ENCODE assay signal across 19 cellular contexts in the genomic region with DNA sequence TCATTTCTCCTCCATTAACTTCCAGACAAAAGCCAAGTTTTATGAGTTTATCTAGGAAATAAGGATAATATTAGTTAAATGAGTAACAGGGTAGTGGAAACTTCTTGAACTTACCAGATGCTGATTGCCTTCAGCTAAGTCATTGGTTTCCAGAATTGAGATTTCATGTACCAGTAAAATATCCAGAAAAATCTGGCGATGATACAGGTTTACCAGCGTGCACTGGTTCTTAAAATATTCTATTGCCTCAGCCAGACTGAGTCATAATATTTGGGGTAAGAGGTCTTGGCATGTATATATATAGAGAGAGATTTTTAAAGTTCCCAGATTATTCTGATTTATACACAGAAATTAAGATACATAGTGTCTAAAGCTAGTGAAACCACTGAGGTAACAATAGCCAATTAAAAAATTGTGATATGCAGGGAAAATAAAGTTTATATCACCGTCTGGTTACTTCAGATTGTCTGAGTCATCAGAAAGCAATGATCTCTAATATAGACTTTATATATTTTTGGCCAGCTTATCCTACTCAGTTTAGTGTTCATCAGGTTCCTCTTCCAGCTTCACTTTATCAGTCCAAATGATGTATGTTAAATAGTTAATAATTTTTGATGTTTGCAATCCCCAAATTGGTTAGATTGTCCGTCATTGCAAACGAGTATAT. TPM values are rescaled to one million over a fixed set of nuclear protein-coding genes. Genes with fewer than 3 reads are reported as not detected.
DNase-seq lines count a peak whose midpoint lies in the region; ATAC-seq, FAIRE-seq and TF ChIP-seq lines count a peak whose summit lies in the region.
"Had no signal": no experiment of that assay in that cellular context is flagged by ENCODE, and none has a peak within 500 bp of the region (broad histone marks: within the 10 kb centered on the region; RNA-seq: fewer than 3 reads in every experiment).

No MANE protein-coding gene starts in this region.

- peaks cover 3 to 6% of the 10 kb centered on the region in 2 experiments; a peak in 3 of 5 replicates for H3K36me3 ChIP-seq in HepG2 (replicated peaks in 1 of 2; ENCODE audit: control insufficient read depth in 1 of 2, insufficient read depth in 2 of 2, low read length in 2 of 2)
- H3K36me3 ChIP-seq in right lobe of liver: no peaks in the 10 kb centered on the region

- H3K9me3 ChIP-seq in HepG2 (ENCODE audit: low read length): no peaks in the 10 kb centered on the region
- no peaks in the 10 kb centered on the region for H3K9me3 ChIP-seq in right lobe of liver
- H3K9me3 ChIP-seq: BLaER1 had no signal

- no peak overlapping the region for H2AFZ ChIP-seq in HepG2 (ENCODE audit: low read length)
- H2AFZ ChIP-seq: GM23338 had no signal

- no peaks in the 10 kb centered on the region for H3K79me2 ChIP-seq in HepG2 (ENCODE audit: insufficient read depth, low read length)

- TF ChIP-seq RAD21 in HepG2 (CRISPR knock-in tag; IDR thresholded peaks at IDR 0.05): no peak

- H3K27me3 ChIP-seq in HepG2 (ENCODE audit: control insufficient read depth in 1 of 2, insufficient read depth in 2 of 2, low read length in 2 of 2): no peaks in the 10 kb centered on the region
- H3K27me3 ChIP-seq in right lobe of liver: no peaks in the 10 kb centered on the region
- H3K27me3 ChIP-seq: BLaER1 had no signal

- no peak for FAIRE-seq in HepG2 (lab: Jason Lieb, UNC)

- no peak overlapping the region for H3K4me2 ChIP-seq in HepG2 (ENCODE audit: low read depth, low read length)
- H3K4me2 ChIP-seq: BLaER1, GM23338, KMS-11 had no signal

- no peak overlapping the region for H3K9ac ChIP-seq in HepG2 (ENCODE audit: insufficient read depth, low read depth, low read length)
- H3K9ac ChIP-seq: BLaER1, KMS-11 had no signal

- CTCF ChIA-PET in HepG2 (lab: Yijun Ruan, JAX; ENCODE audit: low intra/inter-chr PET ratio, low total read pairs): no interaction called here

- no TSS peak for BruUV-seq in HepG2 (replicated peaks; lab: Mats Ljungman, UMichigan)

- ATAC-seq in HepG2 (no peak), right lobe of liver (no peak)
- ATAC-seq: GM23338, SK-N-SH treated with all-trans-retinoic acid at 6 μM for 48 hours had no signal

- intact Hi-C loops in HepG2 (cut with micrococcal nuclease; ENCODE audit: unreplicated experiment): no loop called here
- intact Hi-C loops in right lobe of liver (cut with DNase I): no loop called here

- no peak for TF ChIP-seq EP300 in HepG2 (IDR thresholded peaks at IDR 0.05; ENCODE audit: low read depth in 2 of 2, low read length in 2 of 2)
- no peak for TF ChIP-seq EP300 in HepG2 (CRISPR knock-in tag; IDR thresholded peaks at IDR 0.05; ENCODE audit: borderline replicate concordance)

- POLR2A ChIA-PET in HepG2 (lab: Yijun Ruan, JAX): no interaction called here

- no peaks in the 10 kb centered on the region for H4K20me1 ChIP-seq in HepG2 (ENCODE audit: insufficient read depth, low read length)
- H4K20me1 ChIP-seq: BLaER1 had no signal

- no peak overlapping the region for H3K4me3 ChIP-seq in HepG2 (replicated peaks in 1 of 3; ENCODE audit: insufficient read depth in 1 of 3, low read depth in 2 of 3, low read length in 3 of 3)
- H3K4me3 ChIP-seq in right lobe of liver: no peak overlapping the region
- no peak overlapping the region for H3K4me3 ChIP-seq in astrocyte of the spinal cord (ENCODE audit: low read depth, low read length)
- H3K4me3 ChIP-seq in fibroblast of mammary gland (ENCODE audit: control insufficient read depth, low read depth, low read length): no peak overlapping the region
- H3K4me3 ChIP-seq: BLaER1, GM23338 had no signal

- DNase-seq in HepG2 (ENCODE audit: low spot score): no peak
- DNase-seq in right lobe of liver: no peak
- DNase-seq in astrocyte of the spinal cord (ENCODE audit: low read depth, low spot score): peak; percentile 22
- peak; percentile 75 for DNase-seq in fibroblast of mammary gland (ENCODE audit: low read depth)
- peak; percentile 17 for DNase-seq in stromal cell of bone marrow (ENCODE audit: low read depth)
- no peak for DNase-seq in amygdala (lab: John Stamatoyannopoulos, UW)
- DNase-seq in UCSD-AML1 (lab: John Stamatoyannopoulos, UW; ENCODE audit: unreplicated experiment): no peak
- no peak for DNase-seq in activated CD4-positive, alpha-beta T cell treated with anti-CD3 and anti-CD28 coated beads, Interleukin-2, amount 50 U/mL, for 1 hour
- DNase-seq: 8988T; CD4-positive, alpha-beta memory T cell; NCI-H1417; NCI-H187; NCI-H226; RPMI8226; SIG-M5 had no signal

- TF ChIP-seq CTCF in HepG2 (CRISPR knock-in tag; IDR thresholded peaks at IDR 0.05) (no peak), right lobe of liver (IDR thresholded peaks at IDR 0.05) (no peak), astrocyte of the spinal cord (IDR thresholded peaks at IDR 0.05; ENCODE audit: low read depth, low read length) (no peak), fibroblast of mammary gland (conservative IDR thresholded peaks at IDR 0.05; ENCODE audit: control insufficient read depth, insufficient read depth, low read depth, low read length) (no peak)

- 96% methylated on average over 5 of the region's 5 CpGs for WGBS in HepG2 (ENCODE audit: low lambda C conversion rate)
- WGBS in right lobe of liver (ENCODE audit: insufficient coverage, low coverage, low lambda C conversion rate, missing lambda C conversion rate): 92% methylated on average over 5 of the region's 5 CpGs

- in situ Hi-C loops in HepG2 (cut with HindIII; ENCODE audit: extremely low pct_ligation_motif_present, low pct_unique_long_range_greater_than_20kb) (no loop called here), astrocyte of the spinal cord (cut with HindIII; ENCODE audit: low sequenced_read_pairs) (no loop called here)

- peaks cover 11% of the 10 kb centered on the region; the same call in 1 of the 2 replicates for H3K4me1 ChIP-seq in HepG2 (ENCODE audit: insufficient read depth, low read length)
- peaks cover 0 to 15% (median 0%) of the 10 kb centered on the region in 4 donors for H3K4me1 ChIP-seq in right lobe of liver
- H3K4me1 ChIP-seq: BLaER1 had no signal

- TF ChIP-seq POLR2A in HepG2 (IDR thresholded peaks at IDR 0.05; ENCODE audit: insufficient read depth in 1 of 2, low read depth in 2 of 2, low read length in 2 of 2): no peak
- no peak for TF ChIP-seq POLR2A in right lobe of liver (IDR thresholded peaks at IDR 0.05)

- H3K27ac ChIP-seq in HepG2 (ENCODE audit: extremely low read length, insufficient read depth, low read length): no peak overlapping the region
- no peak overlapping the region for H3K27ac ChIP-seq in right lobe of liver
- H3K27ac ChIP-seq: BLaER1, KMS-11 had no signal

TF ChIP-seq in HepG2, 621 proteins besides CTCF, POLR2A, EP300 and RAD21 (continues in another document):
- TF ChIP-seq, protein P1, sequence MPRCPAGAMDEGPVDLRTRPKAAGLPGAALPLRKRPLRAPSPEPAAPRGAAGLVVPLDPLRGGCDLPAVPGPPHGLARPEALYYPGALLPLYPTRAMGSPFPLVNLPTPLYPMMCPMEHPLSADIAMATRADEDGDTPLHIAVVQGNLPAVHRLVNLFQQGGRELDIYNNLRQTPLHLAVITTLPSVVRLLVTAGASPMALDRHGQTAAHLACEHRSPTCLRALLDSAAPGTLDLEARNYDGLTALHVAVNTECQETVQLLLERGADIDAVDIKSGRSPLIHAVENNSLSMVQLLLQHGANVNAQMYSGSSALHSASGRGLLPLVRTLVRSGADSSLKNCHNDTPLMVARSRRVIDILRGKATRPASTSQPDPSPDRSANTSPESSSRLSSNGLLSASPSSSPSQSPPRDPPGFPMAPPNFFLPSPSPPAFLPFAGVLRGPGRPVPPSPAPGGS (CRISPR knock-in tag; IDR thresholded peaks at IDR 0.05): no peak
- TF ChIP-seq, protein P2, sequence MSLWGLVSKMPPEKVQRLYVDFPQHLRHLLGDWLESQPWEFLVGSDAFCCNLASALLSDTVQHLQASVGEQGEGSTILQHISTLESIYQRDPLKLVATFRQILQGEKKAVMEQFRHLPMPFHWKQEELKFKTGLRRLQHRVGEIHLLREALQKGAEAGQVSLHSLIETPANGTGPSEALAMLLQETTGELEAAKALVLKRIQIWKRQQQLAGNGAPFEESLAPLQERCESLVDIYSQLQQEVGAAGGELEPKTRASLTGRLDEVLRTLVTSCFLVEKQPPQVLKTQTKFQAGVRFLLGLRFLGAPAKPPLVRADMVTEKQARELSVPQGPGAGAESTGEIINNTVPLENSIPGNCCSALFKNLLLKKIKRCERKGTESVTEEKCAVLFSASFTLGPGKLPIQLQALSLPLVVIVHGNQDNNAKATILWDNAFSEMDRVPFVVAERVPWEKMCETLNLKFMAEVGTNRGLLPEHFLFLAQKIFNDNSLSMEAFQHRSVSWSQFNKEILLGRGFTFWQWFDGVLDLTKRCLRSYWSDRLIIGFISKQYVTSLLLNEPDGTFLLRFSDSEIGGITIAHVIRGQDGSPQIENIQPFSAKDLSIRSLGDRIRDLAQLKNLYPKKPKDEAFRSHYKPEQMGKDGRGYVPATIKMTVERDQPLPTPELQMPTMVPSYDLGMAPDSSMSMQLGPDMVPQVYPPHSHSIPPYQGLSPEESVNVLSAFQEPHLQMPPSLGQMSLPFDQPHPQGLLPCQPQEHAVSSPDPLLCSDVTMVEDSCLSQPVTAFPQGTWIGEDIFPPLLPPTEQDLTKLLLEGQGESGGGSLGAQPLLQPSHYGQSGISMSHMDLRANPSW (CRISPR knock-in tag; IDR thresholded peaks at IDR 0.05; ENCODE audit: borderline replicate concordance): no peak

RNA-seq across cellular contexts. Expression of a gene that starts 39.5 kb away (rescaled TPM):
- total RNA-seq in HepG2 (2016; rRNA removed; fragmentation: Illumina TruSeq; extraction: Trizol) (7.1 and 7.5 TPM in 2 replicates), right lobe of liver (1 to 10 TPM; 2.9 to 5.5 (median 4.5) TPM)
- total RNA-seq in HepG2 (2016; cell fraction: cytosol; rRNA removed; fragmentation: Illumina TruSeq; extraction: Trizol; ENCODE audit: low read depth): 3.3 and 3.6 TPM in 2 replicates
- total RNA-seq in HepG2 (2016; cell fraction: insoluble cytoplasmic fraction; rRNA removed; fragmentation: Illumina TruSeq; extraction: Trizol): 6.9 and 7.8 TPM in 2 replicates
- 6.3 and 6.6 TPM in 2 replicates for total RNA-seq in HepG2 (2016; cell fraction: membrane; rRNA removed; fragmentation: Illumina TruSeq; extraction: Trizol)
- 6.1 and 6.3 TPM in 2 replicates for total RNA-seq in HepG2 (2016; cell fraction: nucleus; rRNA removed; fragmentation: Illumina TruSeq; extraction: Trizol)
- 9.5 and 10.8 TPM in 2 replicates for polyA plus RNA-seq in HepG2 (2011; rRNA removed)
- 5.0 and 5.6 TPM in 2 replicates for polyA plus RNA-seq in HepG2 (2011; cell fraction: cytosol; rRNA removed)
- 3.1 and 3.5 TPM in 2 replicates for polyA plus RNA-seq in HepG2 (2011; cell fraction: nucleus; rRNA removed)
- polyA plus RNA-seq in HepG2 (2012): 8.4 and 14.7 TPM in 2 replicates
- polyA plus RNA-seq in HepG2 (2016; cell fraction: cytosol; fragmentation: Illumina TruSeq; extraction: Trizol; ENCODE audit: low read depth): 1.7 and 3.2 TPM in 2 replicates
- 7.0 and 8.4 TPM in 2 replicates for polyA plus RNA-seq in HepG2 (2016; cell fraction: insoluble cytoplasmic fraction; fragmentation: Illumina TruSeq; extraction: Trizol; ENCODE audit: low read depth)
- polyA plus RNA-seq in HepG2 (2016; cell fraction: membrane; fragmentation: Illumina TruSeq; extraction: Trizol; ENCODE audit: low read depth): 4.1 TPM in 2 replicates
- polyA plus RNA-seq in HepG2 (2016; cell fraction: nucleus; fragmentation: Illumina TruSeq; extraction: Trizol; ENCODE audit: insufficient read depth, low read depth): 6.6 and 9.4 TPM in 2 replicates
- polyA minus RNA-seq in HepG2 (2011; rRNA and poly(A)+ RNA removed; ENCODE audit: low replicate concordance): 1.0 and 1.9 TPM in 2 replicates
- 4.4 and 4.7 TPM in 2 replicates for polyA minus RNA-seq in HepG2 (2011; cell fraction: cytosol; rRNA and poly(A)+ RNA removed)
- 7.7 and 19.6 TPM in 2 replicates for polyA minus RNA-seq in HepG2 (2011; cell fraction: nucleus; rRNA and poly(A)+ RNA removed)

Comparison
In these comparisons a context has a peak if more than half of its experiments do, and no peak if none do; other contexts are left out.
1. DNase-seq: peak in astrocyte of the spinal cord (single experiment), fibroblast of mammary gland (single experiment) and stromal cell of bone marrow (single experiment); none in HepG2 (single experiment), right lobe of liver (0 of 3), amygdala (0 of 56), UCSD-AML1 (single experiment) and activated CD4-positive, alpha-beta T cell treated with anti-CD3 and anti-CD28 coated beads, Interleukin-2, amount 50 U/mL, for 1 hour (single experiment).